ENCODE assay signal across 9 cellular contexts in the genomic region with DNA sequence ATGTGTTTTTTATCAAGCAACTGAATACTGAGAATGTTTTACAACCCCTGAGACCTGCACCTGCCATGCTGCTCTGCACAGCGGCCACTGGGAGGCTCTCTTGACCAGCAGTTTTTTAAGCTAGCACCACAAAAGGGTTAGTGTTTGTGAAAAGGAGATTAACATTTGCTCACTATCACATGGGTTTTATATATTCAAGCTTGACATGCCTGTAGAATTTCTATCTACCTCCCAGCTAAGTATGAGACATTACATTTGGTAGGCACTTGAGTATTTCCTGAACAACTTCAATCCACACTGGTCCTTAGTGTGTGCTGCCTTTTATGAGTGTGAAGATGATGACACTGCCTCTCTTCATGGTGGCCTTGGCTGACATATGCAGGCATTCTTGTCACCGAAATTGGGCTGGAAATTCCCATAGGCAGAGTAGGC.
DNase-seq lines count a peak whose midpoint lies in the region; ATAC-seq and TF ChIP-seq lines count a peak whose summit lies in the region.
"Had no signal": no experiment of that assay in that cellular context is flagged by ENCODE, and none has a peak within 500 bp of the region (broad histone marks: within the 10 kb centered on the region; RNA-seq: fewer than 3 reads in every experiment).

No MANE protein-coding gene starts in this region.

- H3K36me3 ChIP-seq in endodermal cell (ENCODE audit: control insufficient read depth, insufficient read depth, low read length) (no peaks in the 10 kb centered on the region), aorta (ENCODE audit: control insufficient read depth in 1 of 2, insufficient read depth in 2 of 2, low read length in 1 of 2) (no peaks in the 10 kb centered on the region)

- no peaks in the 10 kb centered on the region for H3K9me3 ChIP-seq in endodermal cell (ENCODE audit: control insufficient read depth, low read length)
- H3K9me3 ChIP-seq in aorta (ENCODE audit: control insufficient read depth, low read length): no peaks in the 10 kb centered on the region

- H3K4me1 Mint-ChIP-seq in endodermal cell: peaks cover 29% of the 10 kb centered on the region
- H3K4me1 Mint-ChIP-seq in osteocyte (ENCODE audit: unreplicated experiment): peaks cover 25% of the 10 kb centered on the region
- no peaks in the 10 kb centered on the region for H3K4me1 Mint-ChIP-seq in naive thymus-derived CD8-positive, alpha-beta T cell

- H3K9me3 Mint-ChIP-seq in endodermal cell: no peaks in the 10 kb centered on the region
- H3K9me3 Mint-ChIP-seq in osteocyte (ENCODE audit: unreplicated experiment): no peaks in the 10 kb centered on the region
- H3K9me3 Mint-ChIP-seq in naive thymus-derived CD8-positive, alpha-beta T cell: peaks cover 0 to 4% (median 0%) of the 10 kb centered on the region in 9 donors

- intact Hi-C loops in aorta (cut with DNase I): loop anchor here in 1 of 2 donors (10.0 kb wide), 1 partner anchor 351 kb away; no protein-coding TSS in a partner anchor

- no peak overlapping the region for H3K27ac ChIP-seq in endodermal cell (ENCODE audit: low read depth, low read length)
- H3K27ac ChIP-seq in aorta (ENCODE audit: low read depth in 1 of 2, low read length in 2 of 2): no peak overlapping the region
- H3K27ac ChIP-seq: skin epidermis had no signal

- 22% methylated on average over 2 of the region's 2 CpGs; no CpG with 5 or more reads in 1 of the 2 experiments for WGBS in endodermal cell (ENCODE audit: insufficient coverage in 1 of 2, insufficient read length in 1 of 2), 2 experiments
- WGBS in aorta, 2 donors: 17 to 22% methylated on average over 2 of the region's 2 CpGs

- H3K27me3 ChIP-seq in endodermal cell (ENCODE audit: control insufficient read depth, insufficient read depth, low read length, poor library complexity, severe bottlenecking) (no peaks in the 10 kb centered on the region), aorta (ENCODE audit: control insufficient read depth in 1 of 2, insufficient read depth in 2 of 2, low read length in 1 of 2) (no peaks in the 10 kb centered on the region)

- no peak for ATAC-seq in HG02759 (IDR thresholded peaks at IDR 0.05; ENCODE audit: unreplicated experiment)
- ATAC-seq in aorta (ENCODE audit: low FRiP score): no peak
- no peak for ATAC-seq in naive thymus-derived CD8-positive, alpha-beta T cell

- H3K4me3 Mint-ChIP-seq in endodermal cell (no peak overlapping the region), osteocyte (ENCODE audit: unreplicated experiment) (no peak overlapping the region)
- no peak overlapping the region for H3K4me3 Mint-ChIP-seq in naive thymus-derived CD8-positive, alpha-beta T cell

- H3K36me3 Mint-ChIP-seq in endodermal cell (ENCODE audit: low read depth) (no peaks in the 10 kb centered on the region), osteocyte (ENCODE audit: unreplicated experiment) (no peaks in the 10 kb centered on the region)
- H3K36me3 Mint-ChIP-seq in naive thymus-derived CD8-positive, alpha-beta T cell: no peaks in the 10 kb centered on the region

- POLR2A ChIA-PET in naive thymus-derived CD8-positive, alpha-beta T cell (lab: Charles Lee): no interaction called here

- no peak overlapping the region for H3K27ac Mint-ChIP-seq in endodermal cell
- H3K27ac Mint-ChIP-seq in osteocyte (ENCODE audit: unreplicated experiment): no peak overlapping the region
- no peak overlapping the region for H3K27ac Mint-ChIP-seq in naive thymus-derived CD8-positive, alpha-beta T cell

- no peak overlapping the region for H3K9ac ChIP-seq in endodermal cell (ENCODE audit: extremely low read depth, low read length, poor library complexity, severe bottlenecking)

- DNase-seq in activated CD4-positive, alpha-beta T cell treated with anti-CD3 and anti-CD28 coated beads for 48 hours: peak; percentile 20
- DNase-seq in activated CD4-positive, alpha-beta T cell treated with anti-CD3 and anti-CD28 coated beads for 4 hours: no peak
- DNase-seq in NCI-H526 (lab: John Stamatoyannopoulos, UW) (peak; percentile 54 to 81), endodermal cell (peak; percentile 83), osteocyte (ENCODE audit: extremely low spot score, unreplicated experiment) (no peak), aorta (no peak)
- no peak for DNase-seq in naive thymus-derived CD8-positive, alpha-beta T cell

- H3K4me1 ChIP-seq in endodermal cell (ENCODE audit: control insufficient read depth, insufficient read depth, low read length) (peaks cover 5% of the 10 kb centered on the region), aorta (ENCODE audit: control insufficient read depth in 1 of 2, insufficient read depth in 2 of 2, low read length in 2 of 2) (no peaks in the 10 kb centered on the region)

- H3K4me3 ChIP-seq in endodermal cell (ENCODE audit: low read length) (no peak overlapping the region), aorta (ENCODE audit: low read length in 2 of 2) (no peak overlapping the region)
- H3K4me3 ChIP-seq: skin epidermis had no signal

- TF ChIP-seq CTCF in endodermal cell (conservative IDR thresholded peaks at IDR 0.05) (peak; percentile 96), osteocyte (IDR thresholded peaks at IDR 0.05) (peak; percentile 65)

- H3K27me3 Mint-ChIP-seq in endodermal cell (ENCODE audit: insufficient read depth) (no peaks in the 10 kb centered on the region), osteocyte (ENCODE audit: unreplicated experiment) (no peaks in the 10 kb centered on the region)
- peaks cover 0 to 17% (median 3%) of the 10 kb centered on the region in 5 donors for H3K27me3 Mint-ChIP-seq in naive thymus-derived CD8-positive, alpha-beta T cell

Comparison
In these comparisons a context has a peak if more than half of its experiments do, and no peak if none do; other contexts are left out.
1. DNase-seq: peak in activated CD4-positive, alpha-beta T cell treated with anti-CD3 and anti-CD28 coated beads for 48 hours (single experiment), NCI-H526 (2 of 2) and endodermal cell (single experiment); none in activated CD4-positive, alpha-beta T cell treated with anti-CD3 and anti-CD28 coated beads for 4 hours (0 of 2), osteocyte (single experiment), aorta (0 of 2) and naive thymus-derived CD8-positive, alpha-beta T cell (0 of 10).